ENCODE assay signal across 30 cellular contexts in the genomic region with DNA sequence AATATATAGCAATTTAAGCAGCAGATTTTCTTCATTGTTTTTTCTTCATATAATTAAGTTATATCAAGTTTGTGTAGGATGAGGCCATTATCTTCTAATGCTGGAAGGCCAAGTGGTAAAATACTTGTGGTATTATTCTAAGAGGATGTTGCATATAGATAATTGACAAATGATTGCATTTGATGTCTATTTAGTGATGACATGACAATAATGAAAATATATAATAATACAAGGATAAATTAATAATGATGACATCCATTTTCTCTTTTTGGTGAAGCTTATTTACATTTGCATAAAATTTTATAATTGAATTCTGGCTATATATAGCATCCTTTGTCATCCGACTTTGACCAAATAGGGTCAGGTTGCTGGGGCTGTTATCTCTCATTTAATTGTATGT.
"Had no signal": no experiment of that assay in that cellular context is flagged by ENCODE, and none has a peak within 500 bp of the region (broad histone marks: within the 10 kb centered on the region; RNA-seq: fewer than 3 reads in every experiment).

No MANE protein-coding gene starts in this region.

- H3K36me3 ChIP-seq: brain microvascular endothelial cell, esophagus muscularis mucosa, gastroesophageal sphincter, WERI-Rb-1 had no signal

- FAIRE-seq: astrocyte, bronchial epithelial cell had no signal

- H3K9me3 ChIP-seq: esophagus muscularis mucosa, gastroesophageal sphincter had no signal

- H3K4me1 ChIP-seq: esophagus muscularis mucosa, gastroesophageal sphincter had no signal

- ATAC-seq: activated CD4-positive, CD25-positive, alpha-beta regulatory T cell treated with anti-CD3 and anti-CD28 coated beads, Interleukin-2, amount 50 U/mL, for 24 hours; activated CD8-positive, alpha-beta T cell treated with anti-CD3 and anti-CD28 coated beads for 36 hours; activated T-cell treated with anti-CD3 and anti-CD28 coated beads, Interleukin-2, amount 50 U/mL, for 4 hours; activated T-helper 17 cell treated with anti-CD3 and anti-CD28 coated beads, Interleukin-2, amount 50 U/mL, for 72 hours; gastroesophageal sphincter; T-helper 17 cell had no signal

- DNase-seq: activated B cell treated with CpG ODN at 0.5 μM for 24 hours; activated CD4-positive, alpha-beta T cell treated with anti-CD3 and anti-CD28 coated beads for 48 hours; activated CD4-positive, alpha-beta T cell treated with anti-CD3 and anti-CD28 coated beads, Interleukin-2, amount 50 U/mL, for 1 hour; activated CD4-positive, alpha-beta T cell treated with anti-CD3 and anti-CD28 coated beads, Interleukin-2, amount 50 U/mL, for 48 hours; activated CD8-positive, alpha-beta memory T cell treated with anti-CD3 and anti-CD28 coated beads for 24 hours; activated CD8-positive, alpha-beta T cell treated with anti-CD3 and anti-CD28 coated beads for 36 hours; activated effector memory CD4-positive, alpha-beta T cell treated with Interleukin-2 at 50 U/mL for 16 hours; activated gamma-delta T cell treated with Interleukin-2 at 50 U/mL for 16 hours; activated naive CD4-positive, alpha-beta T cell treated with anti-CD3 and anti-CD28 coated beads, Interleukin-2, amount 50 U/mL, for 16 hours; activated naive CD4-positive, alpha-beta T cell treated with Interleukin-2 at 50 U/mL for 16 hours; activated T-cell treated with anti-CD3 and anti-CD28 coated beads, Interleukin-2, amount 50 U/mL, for 4 hours; amniotic stem cell; anterior cingulate cortex; brain microvascular endothelial cell; dorsolateral prefrontal cortex; effector memory CD4-positive, alpha-beta T cell; endodermal cell; erythroblast; foreskin melanocyte; T-helper 1 cell; T-helper 17 cell; T1000; WERI-Rb-1 had no signal

- H3K4me3 ChIP-seq: coronary artery, dorsolateral prefrontal cortex, esophagus muscularis mucosa, gastroesophageal sphincter had no signal

- H3K27me3 ChIP-seq: brain microvascular endothelial cell, dorsolateral prefrontal cortex, esophagus muscularis mucosa, gastroesophageal sphincter had no signal

- H3K27ac ChIP-seq: coronary artery, dorsolateral prefrontal cortex, esophagus muscularis mucosa, gastroesophageal sphincter, WERI-Rb-1 had no signal
